ENCODE assay signal across 19 cellular contexts in genomic region chr3:56423537-56424209, GRCh38. TPM values are rescaled to one million over a fixed set of nuclear protein-coding genes. Genes with fewer than 3 reads are reported as not detected.
DNase-seq lines count a peak whose midpoint lies in the region; ATAC-seq and TF ChIP-seq lines count a peak whose summit lies in the region.
"Had no signal": no experiment of that assay in that cellular context is flagged by ENCODE, and none has a peak within 500 bp of the region (broad histone marks: within the 10 kb centered on the region; RNA-seq: fewer than 3 reads in every experiment).

No MANE protein-coding gene starts in this region.

- POLR2A ChIA-PET in A673 (lab: Charles Lee; ENCODE audit: low non-redundant PET) = no interaction called here

- BruUV-seq in A673 (replicated peaks; lab: Mats Ljungman, UMichigan) = no TSS peak

- H2AFZ ChIP-seq in OCI-LY1 (ENCODE audit: low read length) = no peak overlapping the region

- ATAC-seq in left cardiac atrium = no peak
- ATAC-seq: CD8-positive, alpha-beta T cell had no signal

- CTCF ChIA-PET in A673 (lab: Charles Lee) = no interaction called here

- no peak for TF ChIP-seq CTCF in cardiac muscle cell (IDR thresholded peaks at IDR 0.05; ENCODE audit: low read depth, low read length)
- no peak for TF ChIP-seq CTCF in OCI-LY1 (IDR thresholded peaks at IDR 0.05; ENCODE audit: low read length)
- TF ChIP-seq CTCF in A673 (conservative IDR thresholded peaks at IDR 0.05; ENCODE audit: low read depth, low read length) = no peak

- intact Hi-C loops in left cardiac atrium (cut with DNase I) (no loop called here), A673 (cut with micrococcal nuclease; ENCODE audit: unreplicated experiment) (no loop called here)

- no peaks in the 10 kb centered on the region for H3K9me2 ChIP-seq in OCI-LY1 (ENCODE audit: low read depth, low read length)

- H3K9ac ChIP-seq in OCI-LY1 (ENCODE audit: low read length) = no peak overlapping the region
- H3K9ac ChIP-seq: BLaER1 treated with 17β-estradiol and CSF1 and Interleukin-3, amounts not matched to agents 10 nM and 100 nM had no signal

- H4K20me1 ChIP-seq in OCI-LY1 (ENCODE audit: insufficient read depth, low read length) = no peaks in the 10 kb centered on the region
- H4K20me1 ChIP-seq: BLaER1 treated with 17β-estradiol and CSF1 and Interleukin-3, amounts not matched to agents 10 nM and 100 nM had no signal

- H3K4me3 ChIP-seq in cardiac muscle cell = no peak overlapping the region
- no peak overlapping the region for H3K4me3 ChIP-seq in OCI-LY1 (ENCODE audit: low read depth, low read length, poor library complexity, severe bottlenecking)
- no peak overlapping the region for H3K4me3 ChIP-seq in A673 (ENCODE audit: low read depth, low read length, poor library complexity, severe bottlenecking)
- H3K4me3 ChIP-seq: BLaER1 treated with 17β-estradiol and CSF1 and Interleukin-3, amounts not matched to agents 10 nM and 100 nM; SJSA1 had no signal

- DNase-seq in cardiac muscle cell (ENCODE audit: low read depth in 1 of 2, low spot score in 1 of 2) (no peak), left cardiac atrium (no peak), cerebellar cortex (ENCODE audit: low spot score) (peak; percentile 20), NCI-H510A (lab: John Stamatoyannopoulos, UW) (no peak), inferior parietal cortex (ENCODE audit: extremely low spot score) (no peak), A673 (ENCODE audit: low spot score) (no peak), amniotic stem cell (lab: John Stamatoyannopoulos, UW) (no peak)
- DNase-seq: Calu3; CD8-positive, alpha-beta T cell; DMS79; H9; NCI-H1417 treated with DMSO at 0.1 percent for 48 hours; NCI-H2029; NCI-H774; SW 1271 had no signal

- H3K27ac ChIP-seq in cardiac muscle cell (peak overlapping the region; percentile 73), OCI-LY1 (ENCODE audit: low read depth, low read length, poor library complexity, severe bottlenecking) (peak overlapping the region; percentile 68), A673 (ENCODE audit: low read depth, low read length, poor library complexity, severe bottlenecking) (no peak overlapping the region)
- H3K27ac ChIP-seq: BLaER1 treated with 17β-estradiol and CSF1 and Interleukin-3, amounts not matched to agents 10 nM and 100 nM; HL-60; SJSA1 had no signal

- no peaks in the 10 kb centered on the region for H3K79me2 ChIP-seq in OCI-LY1 (ENCODE audit: insufficient read depth, low read length)

- H3F3A ChIP-seq in OCI-LY1 (ENCODE audit: insufficient read depth, low read length) = no peaks in the 10 kb centered on the region

- H3K36me3 ChIP-seq in cardiac muscle cell (no peaks in the 10 kb centered on the region), OCI-LY1 (ENCODE audit: insufficient read depth, low read length) (no peaks in the 10 kb centered on the region), A673 (ENCODE audit: insufficient read depth, low read length, poor library complexity, severe bottlenecking) (no peaks in the 10 kb centered on the region)
- H3K36me3 ChIP-seq: BLaER1 treated with 17β-estradiol and CSF1 and Interleukin-3, amounts not matched to agents 10 nM and 100 nM; SJSA1 had no signal

- H3K4me2 ChIP-seq in OCI-LY1 (ENCODE audit: low read length) = no peak overlapping the region
- H3K4me2 ChIP-seq: BLaER1 treated with 17β-estradiol and CSF1 and Interleukin-3, amounts not matched to agents 10 nM and 100 nM had no signal

- no peaks in the 10 kb centered on the region for H3K9me3 ChIP-seq in cardiac muscle cell (ENCODE audit: low read depth)
- no peaks in the 10 kb centered on the region for H3K9me3 ChIP-seq in OCI-LY1 (ENCODE audit: low read length)
- no peaks in the 10 kb centered on the region for H3K9me3 ChIP-seq in A673 (ENCODE audit: low read depth, low read length, poor library complexity, severe bottlenecking)
- H3K9me3 ChIP-seq: SJSA1 had no signal

- H3K4me1 ChIP-seq in cardiac muscle cell (ENCODE audit: low read depth) = peaks cover 22% of the 10 kb centered on the region
- no peaks in the 10 kb centered on the region for H3K4me1 ChIP-seq in OCI-LY1 (ENCODE audit: insufficient read depth, low read length, severe bottlenecking)
- no peaks in the 10 kb centered on the region for H3K4me1 ChIP-seq in A673 (ENCODE audit: insufficient read depth, low read length, poor library complexity, severe bottlenecking)
- H3K4me1 ChIP-seq: BLaER1 treated with 17β-estradiol and CSF1 and Interleukin-3, amounts not matched to agents 10 nM and 100 nM; SJSA1 had no signal

- no peaks in the 10 kb centered on the region for H3K27me3 ChIP-seq in cardiac muscle cell
- H3K27me3 ChIP-seq in OCI-LY1 (ENCODE audit: insufficient read depth, low read length) = no peaks in the 10 kb centered on the region
- H3K27me3 ChIP-seq in A673 (replicated peaks; ENCODE audit: insufficient read depth, low read depth, low read length, poor library complexity) = no peaks in the 10 kb centered on the region
- H3K27me3 ChIP-seq: BLaER1 treated with 17β-estradiol and CSF1 and Interleukin-3, amounts not matched to agents 10 nM and 100 nM; SJSA1 had no signal

RNA-seq across cellular contexts. Expression of gene ERC2, which starts 44.6 kb away (rescaled TPM):
- 8.5 and 29.0 TPM in 2 replicates for total RNA-seq in cardiac muscle cell
- 18.1 and 18.4 TPM in 2 replicates for polyA plus RNA-seq in cardiac muscle cell
- total RNA-seq in left cardiac atrium = 1 to 10 TPM; 2.6 to 3.6 TPM
- total RNA-seq in A673 (2021) = 0.90 and 1.4 TPM in 2 replicates
- total RNA-seq: CD8-positive, alpha-beta T cell had no signal
